In genomic region chr17:49053171-49053829, GRCh38 we compare ENCODE assay signal across 1 cellular context.
TF ChIP-seq lines count a peak whose summit lies in the region.

No MANE protein-coding gene starts in this region.

TF ChIP-seq in WTC11, 78 proteins besides CTCF, POLR2A, EP300 and RAD21 (continued from another document):
- TF ChIP-seq IRF1 (CRISPR knock-in tag; IDR thresholded peaks at IDR 0.05) (no peak), PREB (CRISPR knock-in tag; IDR thresholded peaks at IDR 0.05; ENCODE audit: borderline replicate concordance) (no peak), NFE2L1 (CRISPR knock-in tag; IDR thresholded peaks at IDR 0.05) (no peak), MAX (CRISPR knock-in tag; IDR thresholded peaks at IDR 0.05) (no peak), ZNF416 (CRISPR knock-in tag; IDR thresholded peaks at IDR 0.05) (no peak), TEAD4 (CRISPR knock-in tag; IDR thresholded peaks at IDR 0.05) (no peak), ZNF317 (CRISPR knock-in tag; IDR thresholded peaks at IDR 0.05; ENCODE audit: borderline replicate concordance, low read depth) (no peak), ZNF232 (CRISPR knock-in tag; IDR thresholded peaks at IDR 0.05) (no peak), NFATC4 (CRISPR knock-in tag; IDR thresholded peaks at IDR 0.05) (no peak), ATF6 (CRISPR knock-in tag; IDR thresholded peaks at IDR 0.05) (no peak), NR1H2 (CRISPR knock-in tag; IDR thresholded peaks at IDR 0.05) (no peak), STAT6 (CRISPR knock-in tag; conservative IDR thresholded peaks at IDR 0.05; ENCODE audit: low read depth) (no peak), ZNF512 (CRISPR knock-in tag; IDR thresholded peaks at IDR 0.05; ENCODE audit: borderline replicate concordance) (no peak), ZNF281 (CRISPR knock-in tag; IDR thresholded peaks at IDR 0.05) (no peak), IRF2 (CRISPR knock-in tag; IDR thresholded peaks at IDR 0.05; ENCODE audit: borderline replicate concordance, low read depth) (no peak), KAT7 (CRISPR knock-in tag; IDR thresholded peaks at IDR 0.05; ENCODE audit: borderline replicate concordance) (no peak)
